ENCODE assay signal across 1 cellular context in the genomic region with DNA sequence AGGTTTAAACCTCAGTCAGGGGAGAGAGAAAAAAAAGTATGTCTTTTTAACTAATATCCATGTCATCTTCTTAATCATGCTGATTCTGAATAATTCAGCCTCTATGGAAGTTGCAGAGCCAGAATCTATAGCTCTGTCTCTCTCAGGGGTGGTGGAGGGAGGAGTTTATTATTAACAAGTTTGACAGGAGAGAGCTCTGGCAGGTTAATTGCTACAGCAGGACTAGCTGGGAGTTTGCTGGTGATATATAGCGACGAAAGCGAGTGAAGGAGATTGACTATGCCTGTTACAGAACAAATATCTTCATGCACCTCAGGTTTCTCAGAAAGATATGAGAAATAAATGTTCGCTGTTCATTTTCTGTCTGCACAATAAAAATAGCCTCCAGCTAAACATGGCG.
TF ChIP-seq lines count a peak whose summit lies in the region.

No MANE protein-coding gene starts in this region.

TF ChIP-seq in HEK293, 187 proteins besides CTCF, POLR2A, EP300 and RAD21:
- TF ChIP-seq ZSCAN16 (tag by site-specific recombination; IDR thresholded peaks at IDR 0.05) (no peak), PRDM1 (tag by site-specific recombination; IDR thresholded peaks at IDR 0.05) (no peak), ZBTB17 (tag by site-specific recombination; IDR thresholded peaks at IDR 0.05) (peak; percentile 51; the same call in 1 of the 2 replicates), ZNF558 (tag by site-specific recombination; IDR thresholded peaks at IDR 0.05) (no peak), ZNF366 (tag by site-specific recombination; conservative IDR thresholded peaks at IDR 0.05) (no peak), ZNF561 (tag by site-specific recombination; IDR thresholded peaks at IDR 0.05; ENCODE audit: borderline replicate concordance) (no peak), SP7 (tag by site-specific recombination; IDR thresholded peaks at IDR 0.05) (no peak), ZSCAN23 (tag by site-specific recombination; IDR thresholded peaks at IDR 0.05) (no peak), TRIM28 (IDR thresholded peaks at IDR 0.05; ENCODE audit: borderline replicate concordance, low read length) (peak; percentile 49; the same call in 1 of the 2 replicates), FEZF1 (tag by site-specific recombination; IDR thresholded peaks at IDR 0.05) (peak; percentile 78)
- TF ChIP-seq, protein P1, sequence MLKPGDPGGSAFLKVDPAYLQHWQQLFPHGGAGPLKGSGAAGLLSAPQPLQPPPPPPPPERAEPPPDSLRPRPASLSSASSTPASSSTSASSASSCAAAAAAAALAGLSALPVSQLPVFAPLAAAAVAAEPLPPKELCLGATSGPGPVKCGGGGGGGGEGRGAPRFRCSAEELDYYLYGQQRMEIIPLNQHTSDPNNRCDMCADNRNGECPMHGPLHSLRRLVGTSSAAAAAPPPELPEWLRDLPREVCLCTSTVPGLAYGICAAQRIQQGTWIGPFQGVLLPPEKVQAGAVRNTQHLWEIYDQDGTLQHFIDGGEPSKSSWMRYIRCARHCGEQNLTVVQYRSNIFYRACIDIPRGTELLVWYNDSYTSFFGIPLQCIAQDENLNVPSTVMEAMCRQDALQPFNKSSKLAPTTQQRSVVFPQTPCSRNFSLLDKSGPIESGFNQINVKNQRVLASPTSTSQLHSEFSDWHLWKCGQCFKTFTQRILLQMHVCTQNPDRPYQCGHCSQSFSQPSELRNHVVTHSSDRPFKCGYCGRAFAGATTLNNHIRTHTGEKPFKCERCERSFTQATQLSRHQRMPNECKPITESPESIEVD (tag by site-specific recombination; IDR thresholded peaks at IDR 0.05) = no peak
- TF ChIP-seq, protein P2, sequence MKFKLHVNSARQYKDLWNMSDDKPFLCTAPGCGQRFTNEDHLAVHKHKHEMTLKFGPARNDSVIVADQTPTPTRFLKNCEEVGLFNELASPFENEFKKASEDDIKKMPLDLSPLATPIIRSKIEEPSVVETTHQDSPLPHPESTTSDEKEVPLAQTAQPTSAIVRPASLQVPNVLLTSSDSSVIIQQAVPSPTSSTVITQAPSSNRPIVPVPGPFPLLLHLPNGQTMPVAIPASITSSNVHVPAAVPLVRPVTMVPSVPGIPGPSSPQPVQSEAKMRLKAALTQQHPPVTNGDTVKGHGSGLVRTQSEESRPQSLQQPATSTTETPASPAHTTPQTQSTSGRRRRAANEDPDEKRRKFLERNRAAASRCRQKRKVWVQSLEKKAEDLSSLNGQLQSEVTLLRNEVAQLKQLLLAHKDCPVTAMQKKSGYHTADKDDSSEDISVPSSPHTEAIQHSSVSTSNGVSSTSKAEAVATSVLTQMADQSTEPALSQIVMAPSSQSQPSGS (tag by site-specific recombination; IDR thresholded peaks at IDR 0.05; ENCODE audit: low read depth) = no peak
- TF ChIP-seq, protein P3, sequence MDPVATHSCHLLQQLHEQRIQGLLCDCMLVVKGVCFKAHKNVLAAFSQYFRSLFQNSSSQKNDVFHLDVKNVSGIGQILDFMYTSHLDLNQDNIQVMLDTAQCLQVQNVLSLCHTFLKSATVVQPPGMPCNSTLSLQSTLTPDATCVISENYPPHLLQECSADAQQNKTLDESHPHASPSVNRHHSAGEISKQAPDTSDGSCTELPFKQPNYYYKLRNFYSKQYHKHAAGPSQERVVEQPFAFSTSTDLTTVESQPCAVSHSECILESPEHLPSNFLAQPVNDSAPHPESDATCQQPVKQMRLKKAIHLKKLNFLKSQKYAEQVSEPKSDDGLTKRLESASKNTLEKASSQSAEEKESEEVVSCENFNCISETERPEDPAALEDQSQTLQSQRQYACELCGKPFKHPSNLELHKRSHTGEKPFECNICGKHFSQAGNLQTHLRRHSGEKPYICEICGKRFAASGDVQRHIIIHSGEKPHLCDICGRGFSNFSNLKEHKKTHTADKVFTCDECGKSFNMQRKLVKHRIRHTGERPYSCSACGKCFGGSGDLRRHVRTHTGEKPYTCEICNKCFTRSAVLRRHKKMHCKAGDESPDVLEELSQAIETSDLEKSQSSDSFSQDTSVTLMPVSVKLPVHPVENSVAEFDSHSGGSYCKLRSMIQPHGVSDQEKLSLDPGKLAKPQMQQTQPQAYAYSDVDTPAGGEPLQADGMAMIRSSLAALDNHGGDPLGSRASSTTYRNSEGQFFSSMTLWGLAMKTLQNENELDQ (tag by site-specific recombination; IDR thresholded peaks at IDR 0.05; ENCODE audit: low read depth) = no peak
- TF ChIP-seq, protein P4, sequence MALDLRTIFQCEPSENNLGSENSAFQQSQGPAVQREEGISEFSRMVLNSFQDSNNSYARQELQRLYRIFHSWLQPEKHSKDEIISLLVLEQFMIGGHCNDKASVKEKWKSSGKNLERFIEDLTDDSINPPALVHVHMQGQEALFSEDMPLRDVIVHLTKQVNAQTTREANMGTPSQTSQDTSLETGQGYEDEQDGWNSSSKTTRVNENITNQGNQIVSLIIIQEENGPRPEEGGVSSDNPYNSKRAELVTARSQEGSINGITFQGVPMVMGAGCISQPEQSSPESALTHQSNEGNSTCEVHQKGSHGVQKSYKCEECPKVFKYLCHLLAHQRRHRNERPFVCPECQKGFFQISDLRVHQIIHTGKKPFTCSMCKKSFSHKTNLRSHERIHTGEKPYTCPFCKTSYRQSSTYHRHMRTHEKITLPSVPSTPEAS (tag by site-specific recombination; IDR thresholded peaks at IDR 0.05) = no peak
